Comparison of ENCODE assay signal across 8 cellular contexts in the genomic region with DNA sequence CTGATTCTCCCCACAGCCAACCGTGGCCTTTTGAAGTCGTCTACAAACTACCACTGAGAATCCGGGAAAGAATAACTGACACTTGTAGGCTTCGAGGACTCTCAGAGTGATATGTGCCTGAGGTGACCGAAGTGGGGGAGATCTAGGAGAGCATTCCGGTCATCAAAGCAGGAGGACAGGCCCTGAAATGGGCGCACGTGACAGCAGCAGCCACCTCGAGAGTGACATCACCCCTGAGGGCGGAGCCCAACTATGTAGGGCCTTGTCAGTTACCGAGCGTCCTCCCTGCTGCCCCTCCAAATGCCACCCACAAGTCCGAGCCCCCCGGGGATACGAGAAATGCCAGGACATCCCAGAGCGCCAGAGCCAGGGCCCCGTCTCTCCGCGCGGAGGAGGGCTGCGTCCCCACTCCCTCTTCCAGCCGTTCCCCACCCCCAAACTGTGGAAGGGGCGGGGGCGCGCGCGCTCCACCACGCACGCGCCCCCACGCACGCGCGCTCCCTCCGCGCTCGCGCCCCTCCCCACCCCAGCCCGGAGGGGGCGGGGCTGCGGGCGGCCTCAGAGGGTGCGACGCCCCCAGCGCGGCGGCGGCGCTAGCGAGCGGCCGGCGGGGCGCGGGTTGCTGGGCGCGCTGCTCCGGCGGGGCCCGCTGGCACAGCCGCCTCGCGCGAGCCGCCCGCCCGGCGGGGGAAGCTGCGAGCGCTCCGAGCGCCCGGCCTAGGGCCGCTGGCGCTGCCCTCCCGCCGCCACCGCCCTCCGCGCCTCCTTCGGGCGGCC. TPM values are rescaled to one million over a fixed set of nuclear protein-coding genes. Genes with fewer than 3 reads are reported as not detected.
DNase-seq lines count a peak whose midpoint lies in the region; ATAC-seq and TF ChIP-seq lines count a peak whose summit lies in the region.

A gene (plus strand): TSS at position 587 of the 777 bp plus-strand sequence. CDS start 43,325 bp downstream, outside the sequence.

- H3K23ac ChIP-seq in mesenchymal stem cell (ENCODE audit: low read length in 2 of 2), result peak within 1 kb of the TSS in 1 of 2 experiments; percentile 3

- WGBS in endodermal cell (ENCODE audit: insufficient coverage in 1 of 2, insufficient read length in 1 of 2), 2 experiments, result 3 to 11% methylated on average over 16 to 82 of the region's 82 CpGs
- WGBS in mesenchymal stem cell, result 5% methylated on average over 19 of the region's 82 CpGs

- peak within 1 kb of the TSS; percentile 69 for H2AK5ac ChIP-seq in mesenchymal stem cell (ENCODE audit: low read length, severe bottlenecking)

- H2BK15ac ChIP-seq in mesenchymal stem cell (ENCODE audit: low read depth, poor library complexity, severe bottlenecking), result peak within 1 kb of the TSS; percentile 67

- peak within 1 kb of the TSS; percentile 92 for H4K91ac ChIP-seq in mesenchymal stem cell (ENCODE audit: low read length)

- peak within 1 kb of the TSS; percentile 81 for H3K4me3 Mint-ChIP-seq in endodermal cell

- DNase-seq in NOMO-1 treated with dmso at 0.1 percent for 144 hours (lab: John Stamatoyannopoulos, UW; ENCODE audit: unreplicated experiment) (peak; percentile 59), endodermal cell (peak; percentile 95), mesenchymal stem cell (peak; percentile 85)
- peak; percentile 79 for DNase-seq in activated CD8-positive, alpha-beta memory T cell treated with anti-CD3 and anti-CD28 coated beads, Interleukin-2, amount 50 U/mL, for 4 hours
- DNase-seq in stimulated activated CD4-positive, alpha-beta T cell treated with anti-CD3 and anti-CD28 coated beads, TNF-alpha, amount 100 ng/mL, for 4 hours (ENCODE audit: low read depth in 3 of 3), result peak; percentile 58 to 73 (median 65)

- no peaks in the 10 kb centered on the region for H3K79me1 ChIP-seq in mesenchymal stem cell (replicated peaks; ENCODE audit: low read length, poor library complexity, severe bottlenecking)

- H3K27me3 ChIP-seq in endodermal cell (ENCODE audit: control insufficient read depth, insufficient read depth, low read length, poor library complexity, severe bottlenecking) (peaks cover 23% of the 10 kb centered on the region), mesenchymal stem cell (ENCODE audit: control insufficient read depth in 1 of 2, insufficient read depth in 1 of 2, low read length in 2 of 2) (no peaks in the 10 kb centered on the region)

- no peaks in the 10 kb centered on the region for H3K9me3 Mint-ChIP-seq in endodermal cell

- H3K14ac ChIP-seq in mesenchymal stem cell (ENCODE audit: low read length in 2 of 2), result peak within 1 kb of the TSS; percentile 57 to 90

- no peaks in the 10 kb centered on the region for H3K36me3 Mint-ChIP-seq in endodermal cell (ENCODE audit: low read depth)

- ATAC-seq in GM18868 (IDR thresholded peaks at IDR 0.05; ENCODE audit: unreplicated experiment), result peak; percentile 68
- ATAC-seq in HG03565 (IDR thresholded peaks at IDR 0.05; ENCODE audit: unreplicated experiment), result peak; percentile 32

- H3K27ac ChIP-seq in 22Rv1 (peak within 1 kb of the TSS; percentile 45), endodermal cell (ENCODE audit: low read depth, low read length) (no peak within 1 kb of the TSS), mesenchymal stem cell (ENCODE audit: low read length, poor library complexity, severe bottlenecking) (peak within 1 kb of the TSS; percentile 86)

- H3K4me1 Mint-ChIP-seq in endodermal cell, result peaks cover 19% of the 10 kb centered on the region

- peak within 1 kb of the TSS; percentile 35 for H3K9ac ChIP-seq in endodermal cell (ENCODE audit: extremely low read depth, low read length, poor library complexity, severe bottlenecking)
- H3K9ac ChIP-seq in mesenchymal stem cell (ENCODE audit: low read length), result peak within 1 kb of the TSS; percentile 87

- TF ChIP-seq CTCF in 22Rv1 (IDR thresholded peaks at IDR 0.05), result peak; percentile 25
- no peak for TF ChIP-seq CTCF in endodermal cell (conservative IDR thresholded peaks at IDR 0.05)

- peak within 1 kb of the TSS; percentile 66 for H2BK120ac ChIP-seq in mesenchymal stem cell (ENCODE audit: low read depth, low read length)

- H3K4ac ChIP-seq in mesenchymal stem cell (ENCODE audit: low read depth in 1 of 2, low read length in 2 of 2), result peak within 1 kb of the TSS; percentile 58 to 74

- H2BK5ac ChIP-seq in mesenchymal stem cell (ENCODE audit: low read depth, low read length, poor library complexity, severe bottlenecking), result peak within 1 kb of the TSS; percentile 93

- H3K36me3 ChIP-seq in endodermal cell (ENCODE audit: control insufficient read depth, insufficient read depth, low read length), result no peaks in the 10 kb centered on the region
- no peaks in the 10 kb centered on the region for H3K36me3 ChIP-seq in mesenchymal stem cell (ENCODE audit: control insufficient read depth in 1 of 2, insufficient read depth in 2 of 2, low read depth in 1 of 2, low read length in 2 of 2)

- H3K9me3 ChIP-seq in endodermal cell (ENCODE audit: control insufficient read depth, low read length) (no peaks in the 10 kb centered on the region), mesenchymal stem cell (ENCODE audit: control insufficient read depth, low read length) (no peaks in the 10 kb centered on the region)

- peak within 1 kb of the TSS; percentile 87 for H3K4me3 ChIP-seq in endodermal cell (ENCODE audit: low read length)
- H3K4me3 ChIP-seq in mesenchymal stem cell (ENCODE audit: insufficient read depth in 1 of 2, low read depth in 1 of 2, low read length in 2 of 2), result peak within 1 kb of the TSS; percentile 95 to 97

- H3K4me1 ChIP-seq in endodermal cell (ENCODE audit: control insufficient read depth, insufficient read depth, low read length), result no peaks in the 10 kb centered on the region
- peaks cover 5% of the 10 kb centered on the region for H3K4me1 ChIP-seq in mesenchymal stem cell (ENCODE audit: control insufficient read depth, insufficient read depth, low read depth, low read length)

- H2BK12ac ChIP-seq in mesenchymal stem cell (ENCODE audit: low read length in 2 of 2), result peak within 1 kb of the TSS; percentile 28 to 65

- H3K18ac ChIP-seq in mesenchymal stem cell (ENCODE audit: low read depth in 1 of 2, low read length in 2 of 2), result peak within 1 kb of the TSS; percentile 89 to 96

- H3K4me2 ChIP-seq in mesenchymal stem cell (ENCODE audit: low read length, poor library complexity, severe bottlenecking), result peak within 1 kb of the TSS; percentile 77

- H4K8ac ChIP-seq in mesenchymal stem cell (ENCODE audit: low read length), result peak within 1 kb of the TSS; percentile 97

- peaks cover 42% of the 10 kb centered on the region for H3K27me3 Mint-ChIP-seq in endodermal cell (ENCODE audit: insufficient read depth)

- peak within 1 kb of the TSS; percentile 84 for H3K27ac Mint-ChIP-seq in endodermal cell

- H2AFZ ChIP-seq in mesenchymal stem cell (ENCODE audit: low read depth, low read length), result peak within 1 kb of the TSS; percentile 89

RNA-seq across cellular contexts. Expression of the gene that starts here (rescaled TPM):
- total RNA-seq in endodermal cell, result 10 to 100 TPM; 16.7 to 22.9 TPM
- 12.7 TPM for polyA plus RNA-seq in endodermal cell (2013, experiment 1 of 2)
- 14.0 TPM for polyA plus RNA-seq in endodermal cell (2013, experiment 2 of 2)
- 10.9 TPM for polyA plus RNA-seq in mesenchymal stem cell (2013, experiment 1 of 2)
- 9.4 TPM for polyA plus RNA-seq in mesenchymal stem cell (2013, experiment 2 of 2)
